ENCODE assay signal across 9 cellular contexts in the genomic region with DNA sequence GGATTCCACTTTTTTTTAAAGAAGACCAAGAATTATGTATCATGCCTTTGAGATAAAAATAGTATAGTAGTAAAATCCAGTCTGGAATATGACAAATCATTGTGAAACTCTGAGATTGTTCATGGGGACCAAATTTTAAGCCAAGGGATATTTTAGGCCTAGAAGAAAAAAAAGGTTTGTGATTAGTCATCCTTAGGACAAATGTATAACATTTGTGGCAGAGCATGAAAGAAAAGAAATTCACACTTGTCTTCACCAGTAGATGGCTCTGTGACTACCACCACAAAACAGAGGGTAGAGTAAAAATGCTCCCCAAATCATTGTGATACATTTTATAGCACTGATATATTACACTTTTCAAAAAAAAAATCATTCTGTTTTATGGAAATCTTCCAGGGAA.
DNase-seq lines count a peak whose midpoint lies in the region; ATAC-seq and TF ChIP-seq lines count a peak whose summit lies in the region.
"Had no signal": no experiment of that assay in that cellular context is flagged by ENCODE, and none has a peak within 500 bp of the region (broad histone marks: within the 10 kb centered on the region; RNA-seq: fewer than 3 reads in every experiment).

No MANE protein-coding gene starts in this region.

- H3K36me3 Mint-ChIP-seq in nephron progenitor cell (ENCODE audit: low read depth), result no peaks in the 10 kb centered on the region
- H3K36me3 Mint-ChIP-seq in activated CD4-positive, alpha-beta T cell treated with anti-CD3 and anti-CD28 coated beads, Interleukin-2, amount 10 ng/mL, durations not matched to agents 24 days and 14 days (ENCODE audit: low read depth), result no peaks in the 10 kb centered on the region

- H3K4me1 ChIP-seq in KMS-11 (ENCODE audit: low read depth, poor library complexity, severe bottlenecking), result no peaks in the 10 kb centered on the region
- no peaks in the 10 kb centered on the region for H3K4me1 ChIP-seq in heart left ventricle

- H3K9me3 ChIP-seq in heart left ventricle, result no peaks in the 10 kb centered on the region
- H3K9me3 ChIP-seq: neutrophil had no signal

- H3K4me1 Mint-ChIP-seq in nephron progenitor cell, result peaks cover 5% of the 10 kb centered on the region
- no peaks in the 10 kb centered on the region for H3K4me1 Mint-ChIP-seq in activated CD4-positive, alpha-beta T cell treated with anti-CD3 and anti-CD28 coated beads, Interleukin-2, amount 10 ng/mL, durations not matched to agents 24 days and 14 days

- H3K9me3 Mint-ChIP-seq in nephron progenitor cell, result no peaks in the 10 kb centered on the region
- no peaks in the 10 kb centered on the region for H3K9me3 Mint-ChIP-seq in activated CD4-positive, alpha-beta T cell treated with anti-CD3 and anti-CD28 coated beads, Interleukin-2, amount 10 ng/mL, durations not matched to agents 24 days and 14 days

- TF ChIP-seq CTCF in KMS-11 (conservative IDR thresholded peaks at IDR 0.05; ENCODE audit: low read depth, low read length), result 0 out of 2 replicates have a peak, but pooled peaks have one; percentile 31
- peak; percentile 46 for TF ChIP-seq CTCF in astrocyte of the spinal cord (IDR thresholded peaks at IDR 0.05; ENCODE audit: low read depth, low read length)
- TF ChIP-seq CTCF in nephron progenitor cell (IDR thresholded peaks at IDR 0.05), result peak; percentile 22
- peak in 6 of 12 donors; percentile 9 to 32 (median 16) for TF ChIP-seq CTCF in heart left ventricle (IDR thresholded peaks at IDR 0.05)

- no peak overlapping the region for H3K9ac ChIP-seq in KMS-11

- H3K79me2 ChIP-seq in KMS-11 (ENCODE audit: insufficient read depth, low read depth), result no peaks in the 10 kb centered on the region

- H3K36me3 ChIP-seq in KMS-11 (ENCODE audit: insufficient read depth) (no peaks in the 10 kb centered on the region), heart left ventricle (no peaks in the 10 kb centered on the region)
- H3K36me3 ChIP-seq: neutrophil had no signal

- H3K4me3 ChIP-seq in KMS-11 (IDR thresholded peaks at IDR 0.05; ENCODE audit: insufficient read depth, low read depth, low read length), result no peak overlapping the region
- no peak overlapping the region for H3K4me3 ChIP-seq in astrocyte of the spinal cord (ENCODE audit: low read depth, low read length)
- no peak overlapping the region for H3K4me3 ChIP-seq in heart left ventricle

- H3K27ac Mint-ChIP-seq in nephron progenitor cell, result no peak overlapping the region
- H3K27ac Mint-ChIP-seq in activated CD4-positive, alpha-beta T cell treated with anti-CD3 and anti-CD28 coated beads, Interleukin-2, amount 10 ng/mL, durations not matched to agents 24 days and 14 days, result no peak overlapping the region

- H4K20me1 ChIP-seq in KMS-11 (ENCODE audit: insufficient read depth), result no peaks in the 10 kb centered on the region

- no peak overlapping the region for H3K4me2 ChIP-seq in KMS-11

- intact Hi-C loops in heart left ventricle (cut with DNase I), result loop anchor here in 1 of 10 donors (10.0 kb wide), 1 partner anchor 432 kb away; no protein-coding TSS in a partner anchor
- intact Hi-C loops in activated CD4-positive, alpha-beta T cell treated with anti-CD3 and anti-CD28 coated beads, Interleukin-2, amount 10 ng/mL, durations not matched to agents 24 days and 14 days (cut with micrococcal nuclease), result no loop called here

- no peak overlapping the region for H3K4me3 Mint-ChIP-seq in nephron progenitor cell
- H3K4me3 Mint-ChIP-seq in activated CD4-positive, alpha-beta T cell treated with anti-CD3 and anti-CD28 coated beads, Interleukin-2, amount 10 ng/mL, durations not matched to agents 24 days and 14 days, result no peak overlapping the region

- no peak for TF ChIP-seq POLR2A in heart left ventricle (IDR thresholded peaks at IDR 0.05)

- H3K27me3 Mint-ChIP-seq in nephron progenitor cell (ENCODE audit: low read depth, poor library complexity), result no peaks in the 10 kb centered on the region
- H3K27me3 Mint-ChIP-seq in activated CD4-positive, alpha-beta T cell treated with anti-CD3 and anti-CD28 coated beads, Interleukin-2, amount 10 ng/mL, durations not matched to agents 24 days and 14 days, result no peaks in the 10 kb centered on the region

- no peak overlapping the region for H3K27ac ChIP-seq in KMS-11
- H3K27ac ChIP-seq in heart left ventricle, result no peak overlapping the region
- H3K27ac ChIP-seq: neutrophil had no signal

- H2AFZ ChIP-seq in KMS-11 (ENCODE audit: low read depth), result no peak overlapping the region

- in situ Hi-C loops in G401 (cut with HindIII; ENCODE audit: low sequenced_read_pairs), result no loop called here
- in situ Hi-C loops in astrocyte of the spinal cord (cut with HindIII; ENCODE audit: low sequenced_read_pairs), result no loop called here

- no peak for ATAC-seq in heart left ventricle

- DNase-seq in G401 (ENCODE audit: low spot score) (peak; percentile 3), astrocyte of the spinal cord (ENCODE audit: low read depth, low spot score) (peak; percentile 51), nephron progenitor cell (no peak), heart left ventricle (no peak), putamen (ENCODE audit: low spot score) (no peak)
- no peak for DNase-seq in activated CD4-positive, alpha-beta T cell treated with anti-CD3 and anti-CD28 coated beads, Interleukin-2, amount 10 ng/mL, durations not matched to agents 24 days and 14 days
- DNase-seq in NK-92 treated with Interleukin-12 subunit alpha and Interleukin-12 subunit beta, amount 100 ng/mL, for 24 hours (lab: John Stamatoyannopoulos, UW), result no peak

- H3K27me3 ChIP-seq in KMS-11 (ENCODE audit: insufficient read depth, low read depth) (no peaks in the 10 kb centered on the region), heart left ventricle (no peaks in the 10 kb centered on the region)
- H3K27me3 ChIP-seq: neutrophil had no signal

Comparison
In these comparisons a context has a peak if more than half of its experiments do, and no peak if none do; other contexts are left out.
1. DNase-seq: peak in G401 (single experiment) and astrocyte of the spinal cord (single experiment); none in nephron progenitor cell (single experiment), heart left ventricle (0 of 5), activated CD4-positive, alpha-beta T cell treated with anti-CD3 and anti-CD28 coated beads, Interleukin-2, amount 10 ng/mL, durations not matched to agents 24 days and 14 days (single experiment), putamen (single experiment) and NK-92 treated with Interleukin-12 subunit alpha and Interleukin-12 subunit beta, amount 100 ng/mL, for 24 hours (single experiment).